8 cellular contexts compared by ENCODE assay signal in genomic region chr15:48962662-48963523, GRCh38. TPM values are rescaled to one million over a fixed set of nuclear protein-coding genes. Genes with fewer than 3 reads are reported as not detected.
DNase-seq lines count a peak whose midpoint lies in the region; ATAC-seq, FAIRE-seq and TF ChIP-seq lines count a peak whose summit lies in the region.

No MANE protein-coding gene starts in this region.

- no peak overlapping the region for H3K9ac ChIP-seq in Loucy (ENCODE audit: low read depth, low read length, poor library complexity, severe bottlenecking)
- no peak overlapping the region for H3K9ac ChIP-seq in GM12878 (ENCODE audit: control insufficient read depth, insufficient read depth, low read length)
- H3K9ac ChIP-seq in skeletal muscle satellite cell (ENCODE audit: low read depth, low read length) = peak overlapping the region; percentile 65
- H3K9ac ChIP-seq in Karpas-422 (ENCODE audit: low read length) = no peak overlapping the region

- RAD21 ChIA-PET in GM12878 (lab: Charles Lee; ENCODE audit: unreplicated experiment) = interaction anchor here (1.4 to 5.1 kb wide), 3 partner anchors 13 to 101 kb away, joined by 5 to 78 read pairs (median 32); no protein-coding TSS in a partner anchor

- no peak for FAIRE-seq in GM12878 (lab: Jason Lieb, UNC)

- TF ChIP-seq CTCF in Loucy (conservative IDR thresholded peaks at IDR 0.05; ENCODE audit: low read length) (no peak), GM12878 (IDR thresholded peaks at IDR 0.05 in 2 of 3, conservative IDR thresholded peaks at IDR 0.05 in 1 of 3; ENCODE audit: control insufficient read depth in 2 of 3, extremely low read depth in 1 of 3, insufficient read depth in 1 of 3, low read depth in 3 of 3, low read length in 3 of 3) (no peak)

- H3K36me3 ChIP-seq in Loucy (ENCODE audit: insufficient read depth, low read length) (no peaks in the 10 kb centered on the region), GM12878 (ENCODE audit: control insufficient read depth in 2 of 2, insufficient read depth in 2 of 2, low read length in 1 of 2) (no peaks in the 10 kb centered on the region), skeletal muscle satellite cell (ENCODE audit: insufficient read depth, low read length) (no peaks in the 10 kb centered on the region), Karpas-422 (ENCODE audit: insufficient read depth, low read length) (no peaks in the 10 kb centered on the region)

- no peaks in the 10 kb centered on the region for H3K79me2 ChIP-seq in Loucy (ENCODE audit: insufficient read depth, low read length)
- no peaks in the 10 kb centered on the region for H3K79me2 ChIP-seq in GM12878 (ENCODE audit: control insufficient read depth, insufficient read depth, low read length)
- H3K79me2 ChIP-seq in Karpas-422 (ENCODE audit: low read length) = no peaks in the 10 kb centered on the region

- CTCF ChIA-PET in GM12878 (lab: Yijun Ruan, JAX) = interaction anchor here (0.8 to 9.1 kb wide), 6 partner anchors 13 to 101 kb away, joined by 3 to 129 read pairs (median 8); no protein-coding TSS in a partner anchor

- TF ChIP-seq RAD21 in GM12878 (IDR thresholded peaks at IDR 0.05; ENCODE audit: insufficient read depth, low read depth, low read length) = no peak

- intact Hi-C loops in GM12878 (cut with micrococcal nuclease; ENCODE audit: unreplicated experiment) = no loop called here

- POLR2A ChIA-PET in GM12878 (lab: Charles Lee) = no interaction called here

- no TSS peak for BruUV-seq in GM12878 (replicated peaks; lab: Mats Ljungman, UMichigan)

- H3K27me3 ChIP-seq in Loucy (ENCODE audit: insufficient read depth, low read length, poor library complexity, severe bottlenecking) (no peaks in the 10 kb centered on the region), GM12878 (replicated peaks in 1 of 2; ENCODE audit: control insufficient read depth in 2 of 2, insufficient read depth in 2 of 2, low read length in 1 of 2) (peaks cover 0 to 11% of the 10 kb centered on the region in 2 experiments; a peak in 2 of 4 replicates), skeletal muscle satellite cell (ENCODE audit: control insufficient read depth, insufficient read depth, low read length) (no peaks in the 10 kb centered on the region), Karpas-422 (ENCODE audit: low read length) (no peaks in the 10 kb centered on the region)

- H3K4me2 ChIP-seq in Loucy (ENCODE audit: low read depth, low read length, poor library complexity, severe bottlenecking) (peak overlapping the region; percentile 86), GM12878 (ENCODE audit: control insufficient read depth, insufficient read depth) (peak overlapping the region; percentile 94), skeletal muscle satellite cell (ENCODE audit: low read length) (peak overlapping the region; percentile 89), Karpas-422 (ENCODE audit: low read depth, low read length, poor library complexity, severe bottlenecking) (no peak overlapping the region)

- SMC1A ChIA-PET in GM12878 (lab: Charles Lee; ENCODE audit: uncharacterized antibody, unreplicated experiment) = interaction anchor here (1.3 to 6.6 kb wide), 12 partner anchors 12 to 103 kb away, joined by 3 to 112 read pairs (median 18); partner anchors contain the start of gene EID1

- WGBS in GM12878 (ENCODE audit: insufficient coverage, insufficient replicate concordance, low lambda C conversion rate, missing lambda C conversion rate) = 52% methylated on average over 51 of the region's 54 CpGs

- no peak for TF ChIP-seq EP300 in GM12878 (IDR thresholded peaks at IDR 0.05; ENCODE audit: borderline replicate concordance in 1 of 2, control insufficient read depth in 1 of 2, low read depth in 2 of 2, low read length in 2 of 2)

- H3K27ac ChIP-seq in GM12878 (ENCODE audit: control insufficient read depth, insufficient read depth) = no peak overlapping the region
- no peak overlapping the region for H3K27ac ChIP-seq in Karpas-422 (ENCODE audit: low read length)

- no peaks in the 10 kb centered on the region for H3F3A ChIP-seq in Loucy (ENCODE audit: low read depth)

- no peaks in the 10 kb centered on the region for H3K9me2 ChIP-seq in Loucy (replicated peaks; ENCODE audit: low read depth, low read length)
- H3K9me2 ChIP-seq in Karpas-422 (replicated peaks; ENCODE audit: insufficient read depth, low read length) = no peaks in the 10 kb centered on the region

- H3K9me3 ChIP-seq in Loucy (ENCODE audit: insufficient read depth, low read depth, low read length) (no peaks in the 10 kb centered on the region), GM12878 (replicated peaks; ENCODE audit: control insufficient read depth, insufficient read depth, low read length) (no peaks in the 10 kb centered on the region; the same call in 2 of the 3 replicates), skeletal muscle satellite cell (replicated peaks; ENCODE audit: low read length) (no peaks in the 10 kb centered on the region), Karpas-422 (ENCODE audit: low read length) (no peaks in the 10 kb centered on the region)

- H3K4me3 ChIP-seq in Loucy (ENCODE audit: low read length, poor library complexity, severe bottlenecking) (peak overlapping the region; percentile 62), GM12878 (peak overlapping the region; percentile 54), skeletal muscle satellite cell (ENCODE audit: low read length) (peak overlapping the region; percentile 80), Karpas-422 (ENCODE audit: low read length) (no peak overlapping the region)

- in situ Hi-C loops in GM12878 (cut with MboI) = no loop called here

- peak; percentile 43 for DNase-seq in Daoy (ENCODE audit: low read depth)
- DNase-seq in GM12878 (ENCODE audit: low read depth, low spot score) = no peak
- peak; percentile 41 for DNase-seq in iPS-NIHi11 (ENCODE audit: low spot score)
- no peak for DNase-seq in Karpas-422
- no peak for DNase-seq in mesenteric fat pad (ENCODE audit: low spot score)

- H4K20me1 ChIP-seq in Loucy (ENCODE audit: insufficient read depth, low read length, poor library complexity, severe bottlenecking) (no peaks in the 10 kb centered on the region), GM12878 (ENCODE audit: control insufficient read depth, insufficient read depth) (no peaks in the 10 kb centered on the region), Karpas-422 (ENCODE audit: insufficient read depth, low read depth, low read length) (no peaks in the 10 kb centered on the region)

- H3K4me1 ChIP-seq in Loucy (ENCODE audit: insufficient read depth, low read length, poor library complexity, severe bottlenecking) (peaks cover 43% of the 10 kb centered on the region), GM12878 (ENCODE audit: control insufficient read depth, insufficient read depth, low read length) (no peaks in the 10 kb centered on the region; the same call in 1 of the 2 replicates), skeletal muscle satellite cell (ENCODE audit: control insufficient read depth, insufficient read depth, low read length) (peaks cover 14% of the 10 kb centered on the region), Karpas-422 (ENCODE audit: low read length) (peaks cover 34% of the 10 kb centered on the region)

- ATAC-seq in GM12878 = peak; percentile 9; the same call in 1 of the 3 replicates
- ATAC-seq in HG03460 (IDR thresholded peaks at IDR 0.05; ENCODE audit: unreplicated experiment) = no peak

- no peak for TF ChIP-seq POLR2A in GM12878 (IDR thresholded peaks at IDR 0.05; ENCODE audit: low read depth, low read length)

- peak overlapping the region; percentile 16; the same call in 1 of the 2 replicates for H2AFZ ChIP-seq in Loucy (ENCODE audit: low read length)
- H2AFZ ChIP-seq in GM12878 (ENCODE audit: control insufficient read depth, low read depth, low read length) = peak overlapping the region; percentile 25
- H2AFZ ChIP-seq in Karpas-422 (ENCODE audit: low read length) = no peak overlapping the region

TF ChIP-seq in GM12878, 131 proteins besides CTCF, POLR2A, EP300 and RAD21 (continues in another document):
- TF ChIP-seq HDAC6 (IDR thresholded peaks at IDR 0.05; ENCODE audit: unreplicated experiment) (no peak), RELA (IDR thresholded peaks at IDR 0.05; ENCODE audit: borderline replicate concordance, partially characterized antibody) (no peak), SUPT20H (IDR thresholded peaks at IDR 0.05; ENCODE audit: borderline replicate concordance, control insufficient read depth, low read depth, low read length) (no peak), SMAD5 (IDR thresholded peaks at IDR 0.05; ENCODE audit: low read depth) (no peak)

RNA-seq across cellular contexts. Expression of gene SHC4, which starts 0.8 kb away (rescaled TPM):
- 0.24 and 1.3 TPM in 2 replicates for total RNA-seq in Daoy (2014; rRNA removed; shearing (Covaris generic))
- total RNA-seq in GM12878 (2013; cell fraction: nucleolus; rRNA removed) = 0.98 and 1.3 TPM in 2 replicates
- total RNA-seq in GM12878 (2014; rRNA removed) (0.22 and 0.28 TPM in 2 replicates), GM12878 (2014; rRNA removed; fragmentation: Illumina TruSeq; extraction: Trizol) (0.13 and 0.14 TPM in 2 replicates), GM12878 (2021) (0.15 and 0.35 TPM in 2 replicates), mesenteric fat pad (not detected)
- not detected for polyA plus RNA-seq in GM12878 (2011; ENCODE audit: low read depth)
- polyA plus RNA-seq in GM12878 (2011; rRNA removed) (0.77 and 1.5 TPM in 2 replicates), GM12878 (2014; fragmentation: Illumina TruSeq; extraction: Trizol) (0.25 TPM in 1 of 2 replicates, not detected in the other), GM12878 (2014; fragmentation: Nextera tagmentation; extraction: Ambion mirVana) (under 1 TPM; 0.04 to 0.08 TPM), GM12878 (2014; rRNA removed) (0.08 and 0.19 TPM in 2 replicates), GM12878 (2016; fragmentation: Nextera tagmentation; extraction: Ambion mirVana) (under 1 TPM; 0.13 to 0.87 TPM)
- polyA plus RNA-seq in GM12878 (2011; cell fraction: cytosol; rRNA removed) = 0.64 and 0.94 TPM in 2 replicates
- polyA plus RNA-seq in GM12878 (2011; cell fraction: nucleus; rRNA removed) = 1.8 and 2.6 TPM in 2 replicates
- polyA plus RNA-seq in GM12878 (2012) = 0.05 and 0.14 TPM in 2 replicates
- 4.3 and 4.4 TPM in 2 replicates for polyA minus RNA-seq in GM12878 (2011; rRNA and poly(A)+ RNA removed)
- 1.1 TPM in 1 of 2 replicates, not detected in the other for polyA minus RNA-seq in GM12878 (2011; cell fraction: cytosol; rRNA and poly(A)+ RNA removed)
- polyA minus RNA-seq in GM12878 (2011; cell fraction: nucleus; rRNA and poly(A)+ RNA removed) = 3.3 and 5.6 TPM in 2 replicates
- total RNA-seq in skeletal muscle satellite cell (2012; rRNA removed) = 0.87 and 1.3 TPM in 2 replicates
- total RNA-seq in Karpas-422 (2014; rRNA removed; shearing (Covaris generic); ENCODE audit: low replicate concordance) = 0.22 TPM in 1 of 2 replicates, not detected in the other

Comparison
In these comparisons a context has a peak if more than half of its experiments do, and no peak if none do; other contexts are left out.
1. DNase-seq: peak in Daoy (single experiment) and iPS-NIHi11 (single experiment); none in GM12878 (single experiment), Karpas-422 (single experiment) and mesenteric fat pad (single experiment).